ENCODE assay signal across 1 cellular context in the genomic region with DNA sequence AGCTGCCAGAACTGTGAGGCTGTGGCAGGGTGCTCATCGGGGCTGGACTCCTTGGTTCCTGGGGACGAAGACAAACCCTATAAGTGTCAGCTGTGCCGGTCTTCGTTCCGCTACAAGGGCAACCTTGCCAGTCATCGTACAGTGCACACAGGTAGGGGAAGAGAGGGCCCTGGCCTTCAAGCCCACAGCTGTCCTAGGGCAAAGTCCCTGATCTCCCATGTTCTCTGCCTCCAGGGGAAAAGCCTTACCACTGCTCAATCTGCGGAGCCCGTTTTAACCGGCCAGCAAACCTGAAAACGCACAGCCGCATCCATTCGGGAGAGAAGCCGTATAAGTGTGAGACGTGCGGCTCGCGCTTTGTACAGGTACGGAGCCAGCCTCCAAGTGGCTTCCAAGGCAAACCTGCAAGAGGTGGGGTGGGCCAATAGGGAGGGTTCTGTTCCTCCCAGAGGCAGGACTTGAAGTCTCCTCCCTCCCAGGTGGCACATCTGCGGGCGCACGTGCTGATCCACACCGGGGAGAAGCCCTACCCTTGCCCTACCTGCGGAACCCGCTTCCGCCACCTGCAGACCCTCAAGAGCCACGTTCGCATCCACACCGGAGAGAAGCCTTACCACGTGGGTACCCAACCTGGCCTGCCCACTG.
TF ChIP-seq lines count a peak whose summit lies in the region.

No MANE protein-coding gene starts in this region.

TF ChIP-seq in endothelial cell of umbilical vein, 7 proteins besides CTCF, POLR2A, EP300 and RAD21:
- TF ChIP-seq EZH2 (IDR thresholded peaks at IDR 0.05; ENCODE audit: borderline replicate concordance, low read depth, low read length, severe bottlenecking) (no peak), FOS (IDR thresholded peaks at IDR 0.05; ENCODE audit: borderline replicate concordance, insufficient read depth, low read length) (no peak), MYC (IDR thresholded peaks at IDR 0.05; ENCODE audit: low read depth, low read length) (no peak), POLR2AphosphoS5 (IDR thresholded peaks at IDR 0.05; ENCODE audit: insufficient read depth, low read depth, low read length) (no peak), JUN (IDR thresholded peaks at IDR 0.05; ENCODE audit: borderline replicate concordance, insufficient read depth, insufficient read length, low read depth) (no peak)
